Comparison of ENCODE assay signal across 22 cellular contexts in genomic region chr19:38068851-38069250, GRCh38.
A peak's percentile ranks its signal among the peaks of the same experiment; 100 is the strongest.
DNase-seq lines count a peak whose midpoint lies in the region; TF ChIP-seq lines count a peak whose summit lies in the region.
"Had no signal": no experiment of that assay in that cellular context is flagged by ENCODE, and none has a peak within 500 bp of the region (broad histone marks: within the 10 kb centered on the region; RNA-seq: fewer than 3 reads in every experiment).

No MANE protein-coding gene starts in this region.

- H3K18ac ChIP-seq in neuronal stem cell (ENCODE audit: low read length): no peak overlapping the region

- H3K9ac ChIP-seq in neuronal stem cell (ENCODE audit: low read depth, low read length, poor library complexity): peak overlapping the region; percentile 45

- H3K27me3 ChIP-seq in neuronal stem cell (ENCODE audit: control insufficient read depth in 3 of 3, insufficient read depth in 3 of 3, low read depth in 1 of 3, low read length in 3 of 3) (no peaks in the 10 kb centered on the region), brain microvascular endothelial cell (replicated peaks) (no peaks in the 10 kb centered on the region)
- H3K27me3 ChIP-seq: right atrium auricular region, stomach, transverse colon had no signal

- H3K27ac ChIP-seq in VCaP (peak overlapping the region; percentile 73; the same call in 1 of the 2 replicates), neuronal stem cell (replicated peaks; ENCODE audit: low read length) (no peak overlapping the region), brain microvascular endothelial cell (no peak overlapping the region)
- H3K27ac ChIP-seq: right atrium auricular region, stomach, transverse colon had no signal

- H3K4me3 ChIP-seq in neuronal stem cell (ENCODE audit: low read length in 2 of 2): no peak overlapping the region
- H3K4me3 ChIP-seq in brain microvascular endothelial cell (ENCODE audit: low read depth, low read length): no peak overlapping the region
- H3K4me3 ChIP-seq: HAP-1, right atrium auricular region, stomach, transverse colon had no signal

- no peak overlapping the region for H4K91ac ChIP-seq in neuronal stem cell (ENCODE audit: low read depth, low read length, poor library complexity)

- peak; percentile 40 to 74 (median 68) for DNase-seq in NCI-H1417 (lab: John Stamatoyannopoulos, UW)
- no peak for DNase-seq in NCI-H1417 treated with DMSO at 0.1 percent for 48 hours (lab: John Stamatoyannopoulos, UW)
- DNase-seq in NCI-H2227 (lab: John Stamatoyannopoulos, UW; ENCODE audit: unreplicated experiment): peak; percentile 98
- DNase-seq in neuronal stem cell (ENCODE audit: low spot score): no peak
- no peak for DNase-seq in brain microvascular endothelial cell
- DNase-seq in SW 1271 (lab: John Stamatoyannopoulos, UW): no peak
- DNase-seq in ecto neural progenitor cell (ENCODE audit: low spot score): no peak
- DNase-seq: 8988T; activated CD4-positive, alpha-beta T cell treated with anti-CD3 and anti-CD28 coated beads, Interleukin-2, amount 10 ng/mL, durations not matched to agents 24 days and 14 days; activated naive CD4-positive, alpha-beta T cell treated with anti-CD3 and anti-CD28 coated beads, Interleukin-2, amount 10 ng/mL, durations not matched to agents 7 days and 5 days; activated T-cell treated with anti-CD3 and anti-CD28 coated beads, Interleukin-2, amount 50 U/mL, for 72 hours; KG1; kidney; NCI-H2081 treated with DMSO at 0.1 percent for 48 hours; NK-92 treated with Interleukin-12 subunit alpha and Interleukin-12 subunit beta, amount 100 ng/mL, for 24 hours; stimulated activated CD4-positive, alpha-beta T cell treated with anti-CD3 and anti-CD28 coated beads, Interleukin-12 subunit alpha, Interleukin-12 subunit beta, amount 100 ng/mL, for 4 hours; stimulated activated CD4-positive, alpha-beta T cell treated with anti-CD3 and anti-CD28 coated beads, Interleukin-4, amount 100 ng/mL, for 4 hours; stomach; transverse colon had no signal

- TF ChIP-seq CTCF in VCaP (conservative IDR thresholded peaks at IDR 0.05) (no peak), brain microvascular endothelial cell (IDR thresholded peaks at IDR 0.05; ENCODE audit: low read depth, low read length, missing control alignments) (no peak)

- no peak overlapping the region for H3K4me2 ChIP-seq in neuronal stem cell (ENCODE audit: insufficient read depth, low read length, poor library complexity, severe bottlenecking)

- H3K23ac ChIP-seq in neuronal stem cell (ENCODE audit: low read depth, low read length, poor library complexity): no peak overlapping the region

- H2BK12ac ChIP-seq in neuronal stem cell (ENCODE audit: low read length): no peak overlapping the region

- H3K4me1 ChIP-seq in neuronal stem cell (ENCODE audit: control insufficient read depth in 2 of 2, insufficient read depth in 1 of 2, low read depth in 1 of 2, low read length in 2 of 2): peaks cover 0 to 1% of the 10 kb centered on the region in 2 donors
- H3K4me1 ChIP-seq: HAP-1, right atrium auricular region, transverse colon had no signal

- no peak overlapping the region for H4K8ac ChIP-seq in neuronal stem cell (ENCODE audit: low read depth, low read length)

- no peaks in the 10 kb centered on the region for H3K9me3 ChIP-seq in neuronal stem cell (replicated peaks in 1 of 2; ENCODE audit: control insufficient read depth in 2 of 2, insufficient read depth in 1 of 2, low read depth in 1 of 2, low read length in 2 of 2)
- H3K9me3 ChIP-seq: HAP-1, right atrium auricular region, stomach, transverse colon had no signal

- H2BK15ac ChIP-seq in neuronal stem cell (ENCODE audit: low read length): no peak overlapping the region

- WGBS in neuronal stem cell (ENCODE audit: extremely low coverage in 2 of 2, insufficient read length in 2 of 2, insufficient replicate concordance in 1 of 2), 2 donors: no CpG with 5 or more reads among the region's 7 CpGs

- no peaks in the 10 kb centered on the region for H3K79me1 ChIP-seq in neuronal stem cell (ENCODE audit: low read depth, low read length)

- H2BK120ac ChIP-seq in neuronal stem cell (ENCODE audit: low read depth, low read length): no peak overlapping the region

- H3K36me3 ChIP-seq in neuronal stem cell (replicated peaks in 1 of 2; ENCODE audit: control insufficient read depth in 2 of 2, insufficient read depth in 2 of 2, low read length in 2 of 2): peaks cover 3% of the 10 kb centered on the region in 2 donors
- H3K36me3 ChIP-seq in brain microvascular endothelial cell (replicated peaks): no peaks in the 10 kb centered on the region
- H3K36me3 ChIP-seq: HAP-1, right atrium auricular region, stomach, transverse colon had no signal

- no peak overlapping the region for H3K4ac ChIP-seq in neuronal stem cell (ENCODE audit: low read length)

- H2AFZ ChIP-seq in neuronal stem cell (ENCODE audit: low read length): no peak overlapping the region

- H2BK5ac ChIP-seq in neuronal stem cell (ENCODE audit: low read length): peak overlapping the region; percentile 46

- H2AK5ac ChIP-seq in neuronal stem cell (ENCODE audit: low read depth, low read length): no peak overlapping the region

- in situ Hi-C loops in brain microvascular endothelial cell (cut with HindIII; ENCODE audit: low pct_ligation_motif_present, low sequenced_read_pairs): no loop called here

- H3K14ac ChIP-seq in neuronal stem cell (ENCODE audit: low read length): no peak overlapping the region

Comparison
In these comparisons a context has a peak if more than half of its experiments do, and no peak if none do; other contexts are left out.
1. DNase-seq: peak in NCI-H1417 (3 of 3) and NCI-H2227 (single experiment); none in NCI-H1417 treated with DMSO at 0.1 percent for 48 hours (single experiment), neuronal stem cell (single experiment), brain microvascular endothelial cell (single experiment), SW 1271 (0 of 2) and ecto neural progenitor cell (single experiment).